9 cellular contexts compared by ENCODE assay signal in the genomic region with DNA sequence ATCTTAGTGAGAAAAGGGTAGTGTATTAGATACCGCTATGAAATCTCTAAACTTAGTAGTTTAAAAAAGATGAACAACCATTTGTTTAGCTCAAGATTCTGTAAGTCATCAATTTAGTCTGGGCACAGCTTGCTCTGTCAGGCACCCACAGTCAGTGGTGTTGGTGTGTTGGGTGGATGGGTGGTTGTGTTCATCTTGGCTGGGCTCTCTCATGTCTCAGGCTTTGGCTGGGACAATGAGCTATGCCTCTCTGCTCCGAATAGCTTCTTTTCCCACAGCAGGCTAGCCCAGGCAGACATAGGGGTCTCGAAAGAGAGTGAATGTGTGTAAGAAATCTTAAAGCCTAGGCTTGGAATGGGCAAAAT.
A peak's percentile ranks its signal among the peaks of the same experiment; 100 is the strongest.
DNase-seq lines count a peak whose midpoint lies in the region; ATAC-seq, FAIRE-seq and TF ChIP-seq lines count a peak whose summit lies in the region.
"Had no signal": no experiment of that assay in that cellular context is flagged by ENCODE, and none has a peak within 500 bp of the region (broad histone marks: within the 10 kb centered on the region; RNA-seq: fewer than 3 reads in every experiment).

No MANE protein-coding gene starts in this region.

- peaks cover 23% of the 10 kb centered on the region for H3K4me1 Mint-ChIP-seq in activated naive CD8-positive, alpha-beta T cell treated with anti-CD3 and anti-CD28 coated beads, Interleukin-2, amount 50 U/mL, for 24 hours

- H3K36me3 Mint-ChIP-seq in activated naive CD8-positive, alpha-beta T cell treated with anti-CD3 and anti-CD28 coated beads, Interleukin-2, amount 50 U/mL, for 24 hours (ENCODE audit: low read depth) = no peaks in the 10 kb centered on the region
- H3K36me3 Mint-ChIP-seq: T-cell had no signal

- no peak overlapping the region for H3K4me3 Mint-ChIP-seq in activated naive CD8-positive, alpha-beta T cell treated with anti-CD3 and anti-CD28 coated beads, Interleukin-2, amount 50 U/mL, for 24 hours
- H3K4me3 Mint-ChIP-seq: T-cell had no signal

- no peaks in the 10 kb centered on the region for H3K9me3 Mint-ChIP-seq in activated naive CD8-positive, alpha-beta T cell treated with anti-CD3 and anti-CD28 coated beads, Interleukin-2, amount 50 U/mL, for 24 hours
- H3K9me3 Mint-ChIP-seq: T-cell had no signal

- no peaks in the 10 kb centered on the region for H3K36me3 ChIP-seq in body of pancreas (replicated peaks in 1 of 2; ENCODE audit: insufficient read depth in 1 of 2, low read depth in 2 of 2)

- intact Hi-C loops in body of pancreas (cut with DNase I) (loop anchor here (10.0 kb wide), 1 partner anchor 57 kb away; no protein-coding TSS in a partner anchor), sciatic nerve (cut with DNase I) (no loop called here)

- no peak for FAIRE-seq in urothelium cell line (lab: Jason Lieb, UNC)

- TF ChIP-seq POLR2A in body of pancreas (IDR thresholded peaks at IDR 0.05) = no peak

- H3K4me3 ChIP-seq in body of pancreas = no peak overlapping the region

- no peaks in the 10 kb centered on the region for H3K27me3 Mint-ChIP-seq in activated naive CD8-positive, alpha-beta T cell treated with anti-CD3 and anti-CD28 coated beads, Interleukin-2, amount 50 U/mL, for 24 hours
- H3K27me3 Mint-ChIP-seq: T-cell had no signal

- no peak for DNase-seq in activated naive CD8-positive, alpha-beta T cell treated with anti-CD3 and anti-CD28 coated beads, Interleukin-2, amount 50 U/mL, for 24 hours
- no peak for DNase-seq in body of pancreas
- no peak for DNase-seq in urothelium cell line (ENCODE audit: low spot score)
- DNase-seq in sciatic nerve (ENCODE audit: low spot score) = no peak
- DNase-seq in H4 (ENCODE audit: low spot score) = no peak
- DNase-seq: T-cell had no signal

- H3K9me3 ChIP-seq in body of pancreas = no peaks in the 10 kb centered on the region

- no peaks in the 10 kb centered on the region for H3K4me1 ChIP-seq in body of pancreas

- no peak for TF ChIP-seq CTCF in body of pancreas (IDR thresholded peaks at IDR 0.05)

- H3K27ac ChIP-seq in body of pancreas = no peak overlapping the region

- no peaks in the 10 kb centered on the region for H3K27me3 ChIP-seq in body of pancreas

- H3K27ac Mint-ChIP-seq in activated naive CD8-positive, alpha-beta T cell treated with anti-CD3 and anti-CD28 coated beads, Interleukin-2, amount 50 U/mL, for 24 hours = peak overlapping the region; percentile 65
- H3K27ac Mint-ChIP-seq: T-cell had no signal

- WGBS in body of pancreas, 2 donors = 73 to 88% methylated on average over 3 of the region's 3 CpGs

- ATAC-seq in GM18867 (IDR thresholded peaks at IDR 0.05; ENCODE audit: unreplicated experiment) (peak; percentile 32), GM21447 (IDR thresholded peaks at IDR 0.05; ENCODE audit: unreplicated experiment) (peak; percentile 22), HG03045 (IDR thresholded peaks at IDR 0.05; ENCODE audit: unreplicated experiment) (peak; percentile 18), body of pancreas (no peak), sciatic nerve (no peak)
- no peak for ATAC-seq in activated naive CD8-positive, alpha-beta T cell treated with anti-CD3 and anti-CD28 coated beads, Interleukin-2, amount 50 U/mL, for 24 hours

Comparison
In these comparisons a context has a peak if more than half of its experiments do, and no peak if none do; other contexts are left out.
1. ATAC-seq: peak in GM18867 (single experiment), GM21447 (single experiment) and HG03045 (single experiment); none in activated naive CD8-positive, alpha-beta T cell treated with anti-CD3 and anti-CD28 coated beads, Interleukin-2, amount 50 U/mL, for 24 hours (single experiment), body of pancreas (single experiment) and sciatic nerve (single experiment).